ENCODE assay signal across 8 cellular contexts in the genomic region with DNA sequence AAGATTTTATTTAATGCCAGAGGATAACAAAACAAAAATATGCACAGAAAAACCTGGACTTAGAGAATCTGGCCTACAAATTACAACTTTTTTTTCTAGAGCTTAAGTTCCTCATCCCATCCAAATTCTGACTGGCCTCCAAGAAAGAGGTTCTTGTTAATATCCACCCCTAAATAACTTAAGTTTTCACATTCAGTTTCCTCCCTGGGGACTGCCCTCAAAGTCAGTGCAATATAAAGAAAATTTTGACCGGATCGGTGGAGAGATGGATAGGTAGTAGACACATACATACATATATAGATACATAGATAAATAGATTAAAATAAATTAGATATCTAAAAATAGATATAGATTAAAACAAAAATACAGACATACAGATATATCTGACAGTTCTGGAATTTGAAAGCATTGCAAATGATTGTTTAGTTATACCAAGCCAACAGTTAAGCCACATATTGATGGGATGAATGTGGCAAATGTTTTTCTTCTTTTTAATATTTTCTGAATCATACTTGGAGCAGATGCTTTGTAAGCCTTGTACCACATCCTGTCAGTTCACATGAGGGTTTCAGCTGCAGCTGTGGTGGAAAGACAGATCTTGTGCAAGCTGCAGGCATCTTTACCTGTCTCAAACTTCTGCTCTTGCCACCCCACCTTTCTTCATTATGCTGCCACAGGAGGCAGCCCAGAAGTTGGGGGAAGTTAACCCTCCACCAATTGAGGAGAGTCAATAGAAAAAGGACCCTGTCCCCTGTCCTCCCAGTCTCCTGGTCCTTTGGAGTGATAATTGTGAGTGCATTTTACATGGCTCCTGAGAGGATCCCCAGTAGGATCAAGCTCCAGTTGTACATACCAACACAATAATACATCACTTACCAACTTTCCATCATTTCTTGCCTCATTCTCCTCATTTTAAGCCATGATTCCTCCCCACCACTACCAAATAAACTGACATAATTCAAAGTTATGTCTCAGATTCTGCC. TPM values are rescaled to one million over a fixed set of nuclear protein-coding genes. Genes with fewer than 3 reads are reported as not detected.
DNase-seq lines count a peak whose midpoint lies in the region; ATAC-seq and TF ChIP-seq lines count a peak whose summit lies in the region.

No MANE protein-coding gene starts in this region.

- peak; percentile 23 for DNase-seq in activated naive CD8-positive, alpha-beta T cell treated with anti-CD3 and anti-CD28 coated beads, Interleukin-2, amount 50 U/mL, for 24 hours
- peak; percentile 31 for DNase-seq in stimulated activated CD8-positive, alpha-beta memory T cell treated with anti-CD3 and anti-CD28 coated beads, Interleukin-12 subunit alpha, Interleukin-12 subunit beta, amount 100 ng/mL, for 1 hour (ENCODE audit: low read depth)
- no peak for DNase-seq in Right ventricle myocardium superior
- no peak for DNase-seq in nucleus accumbens (lab: John Stamatoyannopoulos, UW)
- no peak for DNase-seq in HPDE6-E6E7 (ENCODE audit: extremely low spot score)

- H3K27me3 Mint-ChIP-seq in activated naive CD8-positive, alpha-beta T cell treated with anti-CD3 and anti-CD28 coated beads, Interleukin-2, amount 50 U/mL, for 24 hours: no peaks in the 10 kb centered on the region

- peak overlapping the region; percentile 26; the same call in 1 of the 2 replicates for H3K4me3 ChIP-seq in OCI-LY3 (ENCODE audit: low read length)

- peak overlapping the region; percentile 30; the same call in 1 of the 2 replicates for H3K27ac ChIP-seq in OCI-LY3 (ENCODE audit: low read length)

- peak overlapping the region; percentile 58 for H3K4me2 ChIP-seq in OCI-LY3 (ENCODE audit: low read length)

- TF ChIP-seq CTCF in OCI-LY3 (IDR thresholded peaks at IDR 0.05; ENCODE audit: low read depth, low read length): no peak

- H3K4me3 Mint-ChIP-seq in activated naive CD8-positive, alpha-beta T cell treated with anti-CD3 and anti-CD28 coated beads, Interleukin-2, amount 50 U/mL, for 24 hours: no peak overlapping the region

- no peaks in the 10 kb centered on the region for H3K9me3 Mint-ChIP-seq in activated naive CD8-positive, alpha-beta T cell treated with anti-CD3 and anti-CD28 coated beads, Interleukin-2, amount 50 U/mL, for 24 hours

- 0 out of 2 replicates have a peak, but pooled peaks cover 5% of the 10 kb centered on the region for H3K9me3 ChIP-seq in OCI-LY3 (ENCODE audit: insufficient read depth, low read length)

- no peaks in the 10 kb centered on the region for H3K79me2 ChIP-seq in OCI-LY3 (ENCODE audit: low read length)

- H2AFZ ChIP-seq in OCI-LY3 (ENCODE audit: low read depth, low read length): no peak overlapping the region

- peaks cover 64% of the 10 kb centered on the region for H3K4me1 Mint-ChIP-seq in activated naive CD8-positive, alpha-beta T cell treated with anti-CD3 and anti-CD28 coated beads, Interleukin-2, amount 50 U/mL, for 24 hours

- H3K27ac Mint-ChIP-seq in activated naive CD8-positive, alpha-beta T cell treated with anti-CD3 and anti-CD28 coated beads, Interleukin-2, amount 50 U/mL, for 24 hours: peak overlapping the region; percentile 41

- no peaks in the 10 kb centered on the region for H4K20me1 ChIP-seq in OCI-LY3 (ENCODE audit: insufficient read depth, low read length)

- H3K27me3 ChIP-seq in OCI-LY3 (ENCODE audit: low read depth, low read length): no peaks in the 10 kb centered on the region

- no peak overlapping the region for H3K9ac ChIP-seq in OCI-LY3 (ENCODE audit: low read length)

- intact Hi-C loops in Right ventricle myocardium superior (cut with DNase I): no loop called here

- peaks cover 42% of the 10 kb centered on the region for H3K4me1 ChIP-seq in OCI-LY3 (ENCODE audit: low read length)

- H3K36me3 ChIP-seq in OCI-LY3 (replicated peaks; ENCODE audit: low read depth, low read length): no peaks in the 10 kb centered on the region

- H3K36me3 Mint-ChIP-seq in activated naive CD8-positive, alpha-beta T cell treated with anti-CD3 and anti-CD28 coated beads, Interleukin-2, amount 50 U/mL, for 24 hours (ENCODE audit: low read depth): no peaks in the 10 kb centered on the region

- peak; percentile 96 for ATAC-seq in GM18498 (IDR thresholded peaks at IDR 0.05; ENCODE audit: unreplicated experiment)
- peak; percentile 94 for ATAC-seq in HG02759 (IDR thresholded peaks at IDR 0.05; ENCODE audit: unreplicated experiment)
- peak; percentile 90 for ATAC-seq in activated naive CD8-positive, alpha-beta T cell treated with anti-CD3 and anti-CD28 coated beads, Interleukin-2, amount 50 U/mL, for 24 hours
- ATAC-seq in Right ventricle myocardium superior (ENCODE audit: poor library complexity): no peak

RNA-seq across cellular contexts. Expression of gene PRDM8, which starts 58.5 kb away (rescaled TPM):
- total RNA-seq in Right ventricle myocardium superior: 0.73 TPM

Comparison
In these comparisons a context has a peak if more than half of its experiments do, and no peak if none do; other contexts are left out.
1. DNase-seq: peak in activated naive CD8-positive, alpha-beta T cell treated with anti-CD3 and anti-CD28 coated beads, Interleukin-2, amount 50 U/mL, for 24 hours (single experiment) and stimulated activated CD8-positive, alpha-beta memory T cell treated with anti-CD3 and anti-CD28 coated beads, Interleukin-12 subunit alpha, Interleukin-12 subunit beta, amount 100 ng/mL, for 1 hour (single experiment); none in Right ventricle myocardium superior (single experiment), nucleus accumbens (0 of 56) and HPDE6-E6E7 (single experiment).